ENCODE assay signal across 8 cellular contexts in the genomic region with DNA sequence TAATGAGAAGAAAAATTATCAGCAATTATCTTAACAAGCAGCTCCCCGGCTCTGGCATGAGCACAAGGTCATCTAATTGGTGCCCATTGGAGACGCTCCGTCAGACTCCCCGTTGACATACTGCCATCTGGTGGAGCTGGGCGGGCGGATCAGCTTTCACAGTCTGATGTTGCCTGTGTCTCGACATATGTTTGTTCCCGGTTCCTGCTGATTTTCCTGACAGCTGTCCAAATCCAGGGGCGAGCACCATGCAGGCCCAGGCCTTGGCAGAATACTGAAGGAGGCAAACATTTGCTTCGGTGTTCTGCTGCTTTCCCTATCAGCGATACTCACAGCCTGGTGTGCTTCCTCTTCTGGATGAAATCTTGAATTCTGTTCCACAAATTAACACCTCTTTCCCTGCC. TPM values are rescaled to one million over a fixed set of nuclear protein-coding genes. Genes with fewer than 3 reads are reported as not detected.
DNase-seq lines count a peak whose midpoint lies in the region; ATAC-seq and TF ChIP-seq lines count a peak whose summit lies in the region.

No MANE protein-coding gene starts in this region.

- H3K9me3 ChIP-seq in right atrium auricular region: no peaks in the 10 kb centered on the region

- DNase-seq in GM06990 (ENCODE audit: extremely low read depth, insufficient read length) (peak; percentile 9), NCI-H1417 (lab: John Stamatoyannopoulos, UW) (peak; percentile 81 to 97 (median 92)), T-cell (peak in 33 of 34 experiments; percentile 12 to 69 (median 41)), amniotic stem cell (lab: John Stamatoyannopoulos, UW) (peak; percentile 44), right atrium auricular region (ENCODE audit: low spot score) (peak; percentile 88), retinal pigment epithelial cell (ENCODE audit: low read depth) (peak; percentile 33), GDM1 (lab: John Stamatoyannopoulos, UW) (no peak)

- no peaks in the 10 kb centered on the region for H3K27me3 Mint-ChIP-seq in T-cell

- no peaks in the 10 kb centered on the region; the same call in 1 of the 2 replicates for H3K27me3 ChIP-seq in GM06990 (replicated peaks; ENCODE audit: control insufficient read depth, insufficient read depth, low read length)
- no peaks in the 10 kb centered on the region for H3K27me3 ChIP-seq in right atrium auricular region

- H3K27ac ChIP-seq in right atrium auricular region: no peak overlapping the region

- peak overlapping the region in 1 of 2 donors; percentile 59 for H3K27ac Mint-ChIP-seq in T-cell

- ATAC-seq in HG02588 (IDR thresholded peaks at IDR 0.05; ENCODE audit: unreplicated experiment): peak; percentile 79
- peak; percentile 58 to 77 (median 64) for ATAC-seq in T-cell (replicated peaks in 1 of 4)

- peaks cover 0 to 8% (median 6%) of the 10 kb centered on the region in 3 donors for H3K4me1 Mint-ChIP-seq in T-cell

- TF ChIP-seq CTCF in GM06990 (IDR thresholded peaks at IDR 0.05; ENCODE audit: insufficient read depth, low read length, poor library complexity, severe bottlenecking) (peak; percentile 89), right atrium auricular region (IDR thresholded peaks at IDR 0.05) (peak; percentile 75 to 93), retinal pigment epithelial cell (conservative IDR thresholded peaks at IDR 0.05; ENCODE audit: low read depth, low read length) (peak; percentile 95)

- POLR2A ChIA-PET in T-cell (lab: Charles Lee): no interaction called here

- H3K4me3 Mint-ChIP-seq in T-cell: no peak overlapping the region

- CTCF ChIA-PET in T-cell (lab: Charles Lee): interaction anchor here (0.6 to 2.1 kb wide), 6 partner anchors 17 to 1174 kb away, joined by 3 to 13 read pairs (median 5); no protein-coding TSS in a partner anchor

- no peaks in the 10 kb centered on the region for H3K36me3 ChIP-seq in GM06990 (ENCODE audit: control insufficient read depth, insufficient read depth, low read length)
- no peaks in the 10 kb centered on the region for H3K36me3 ChIP-seq in right atrium auricular region

- no peaks in the 10 kb centered on the region for H3K9me3 Mint-ChIP-seq in T-cell

- H3K4me3 ChIP-seq in GM06990 (replicated peaks; ENCODE audit: low read depth, low read length): no peak overlapping the region
- H3K4me3 ChIP-seq in right atrium auricular region: no peak overlapping the region
- H3K4me3 ChIP-seq in retinal pigment epithelial cell (ENCODE audit: low read length): no peak overlapping the region

- no peaks in the 10 kb centered on the region for H3K36me3 Mint-ChIP-seq in T-cell

- no peaks in the 10 kb centered on the region for H3K4me1 ChIP-seq in right atrium auricular region

RNA-seq across cellular contexts. Expression of a gene that starts 43.8 kb away (rescaled TPM):
- total RNA-seq in T-cell (not detected), right atrium auricular region (1 to 10 TPM in 1 of 2 donors, under 1 TPM in 1; 0.35 to 1.4 TPM)
